ENCODE assay signal across 9 cellular contexts in genomic region chr3:14633819-14634424, GRCh38. TPM values are rescaled to one million over a fixed set of nuclear protein-coding genes. Genes with fewer than 3 reads are reported as not detected.
DNase-seq lines count a peak whose midpoint lies in the region; ATAC-seq and TF ChIP-seq lines count a peak whose summit lies in the region.
"Had no signal": no experiment of that assay in that cellular context is flagged by ENCODE, and none has a peak within 500 bp of the region (broad histone marks: within the 10 kb centered on the region; RNA-seq: fewer than 3 reads in every experiment).

No MANE protein-coding gene starts in this region.

- no peak overlapping the region for H3K9ac ChIP-seq in SK-N-SH

- no peak overlapping the region for H2AFZ ChIP-seq in SK-N-SH (ENCODE audit: low read depth)

- TF ChIP-seq EP300 in SK-N-SH (IDR thresholded peaks at IDR 0.05; ENCODE audit: borderline replicate concordance in 1 of 2, low read depth in 1 of 2, low read length in 1 of 2): no peak

- H3K4me1 ChIP-seq in HEK293 (ENCODE audit: control insufficient read depth, insufficient read depth, low read length) (no peaks in the 10 kb centered on the region), SK-N-SH (ENCODE audit: control insufficient read depth in 1 of 2, insufficient read depth in 2 of 2, low read depth in 1 of 2, low read length in 1 of 2) (peaks cover 0 to 8% of the 10 kb centered on the region in 2 experiments; a peak in 1 of 4 replicates), right cardiac atrium (ENCODE audit: control insufficient read depth, insufficient read depth, low read length) (no peaks in the 10 kb centered on the region)

- POLR2A ChIA-PET in HEK293 (lab: Yijun Ruan, JAX) (no interaction called here), SK-N-SH (lab: Yijun Ruan, JAX) (no interaction called here)

- WGBS in SK-N-SH (ENCODE audit: low lambda C conversion rate): 41% methylated on average over 8 of the region's 8 CpGs
- WGBS in right cardiac atrium: 29% methylated on average over 8 of the region's 8 CpGs

- H3F3A ChIP-seq in SK-N-SH (replicated peaks; ENCODE audit: insufficient read depth): no peaks in the 10 kb centered on the region

- CTCF ChIA-PET in HEK293 (lab: Yijun Ruan, JAX) (interaction anchor here (1.0 to 2.2 kb wide), 5 partner anchors 10 to 293 kb away, joined by 3 to 7 read pairs (median 3); no protein-coding TSS in a partner anchor), SK-N-SH (lab: Yijun Ruan, JAX) (interaction anchor here (0.7 to 3.2 kb wide), 2 partner anchors 10 to 287 kb away, joined by 4 to 18 read pairs; no protein-coding TSS in a partner anchor)

- TF ChIP-seq RAD21 in SK-N-SH (IDR thresholded peaks at IDR 0.05; ENCODE audit: low read length): peak; percentile 60

- H3K4me2 ChIP-seq in SK-N-SH: no peak overlapping the region

- intact Hi-C loops in right cardiac atrium (cut with DNase I): no loop called here

- H4K20me1 ChIP-seq in SK-N-SH (ENCODE audit: insufficient read depth): no peaks in the 10 kb centered on the region

- peaks cover 1% of the 10 kb centered on the region for H3K4me1 Mint-ChIP-seq in activated naive CD8-positive, alpha-beta T cell treated with anti-CD3 and anti-CD28 coated beads for 36 hours

- no peaks in the 10 kb centered on the region for H3K9me2 ChIP-seq in SK-N-SH

- TF ChIP-seq CTCF in HEK293 (tag by site-specific recombination; IDR thresholded peaks at IDR 0.05): no peak
- peak; percentile 78 for TF ChIP-seq CTCF in SK-N-SH (IDR thresholded peaks at IDR 0.05)

- no peaks in the 10 kb centered on the region for H3K36me3 Mint-ChIP-seq in activated naive CD8-positive, alpha-beta T cell treated with anti-CD3 and anti-CD28 coated beads for 36 hours

- ATAC-seq in right cardiac atrium: peak; percentile 49 to 79
- no peak for ATAC-seq in GM18519 (IDR thresholded peaks at IDR 0.05; ENCODE audit: low FRiP score, unreplicated experiment)

- no peaks in the 10 kb centered on the region for H3K79me2 ChIP-seq in SK-N-SH (ENCODE audit: insufficient read depth)

- no peaks in the 10 kb centered on the region for H3K9me3 Mint-ChIP-seq in activated naive CD8-positive, alpha-beta T cell treated with anti-CD3 and anti-CD28 coated beads for 36 hours
- H3K9me3 Mint-ChIP-seq: stimulated activated naive CD8-positive, alpha-beta T cell treated with anti-CD3 and anti-CD28 coated beads, Interleukin-15, Interleukin-2, amounts not matched to agents 100 ng/mL and 50 ng/mL, for 24 hours had no signal

- H3K27me3 Mint-ChIP-seq in activated naive CD8-positive, alpha-beta T cell treated with anti-CD3 and anti-CD28 coated beads for 36 hours: peaks cover 45% of the 10 kb centered on the region

- H3K27ac ChIP-seq in HEK293 (ENCODE audit: extremely low read depth, low read depth, low read length) (no peak overlapping the region), SK-N-SH (ENCODE audit: low read depth in 2 of 2, low read length in 1 of 2) (no peak overlapping the region), right cardiac atrium (ENCODE audit: low read length) (no peak overlapping the region)

- H3K4me3 ChIP-seq in HEK293 (ENCODE audit: low read depth, low read length) (no peak overlapping the region), SK-N-SH (ENCODE audit: low read depth in 2 of 2, low read length in 1 of 2) (peak overlapping the region in 1 of 2 experiments; percentile 54; a peak in 1 of 4 replicates), right cardiac atrium (ENCODE audit: low read length) (no peak overlapping the region)

- DNase-seq in COLO668 (lab: John Stamatoyannopoulos, UW; ENCODE audit: unreplicated experiment) (peak; percentile 36), SK-N-SH (peak; percentile 59), right cardiac atrium (peak; percentile 61 to 85 (median 77)), pons (ENCODE audit: low spot score) (no peak)
- peak; percentile 52 for DNase-seq in activated naive CD8-positive, alpha-beta T cell treated with anti-CD3 and anti-CD28 coated beads for 36 hours
- peak; percentile 7 to 42 (median 26) for DNase-seq in stimulated activated CD4-positive, alpha-beta T cell treated with anti-CD3 and anti-CD28 coated beads, Interleukin-1b, Interleukin-23, amount 100 ng/mL, for 24 hours (ENCODE audit: low read depth in 4 of 4, low spot score in 1 of 4)

- H3K27ac Mint-ChIP-seq in activated naive CD8-positive, alpha-beta T cell treated with anti-CD3 and anti-CD28 coated beads for 36 hours: no peak overlapping the region
- H3K27ac Mint-ChIP-seq: stimulated activated naive CD8-positive, alpha-beta T cell treated with anti-CD3 and anti-CD28 coated beads, Interleukin-15, Interleukin-2, amounts not matched to agents 100 ng/mL and 50 ng/mL, for 24 hours had no signal

- no peaks in the 10 kb centered on the region for H3K36me3 ChIP-seq in HEK293 (ENCODE audit: control insufficient read depth in 2 of 2, insufficient read depth in 1 of 2, low read length in 2 of 2)
- H3K36me3 ChIP-seq in SK-N-SH (replicated peaks in 1 of 2; ENCODE audit: control insufficient read depth in 1 of 2, insufficient read depth in 2 of 2, low read length in 1 of 2): no peaks in the 10 kb centered on the region

- no peak overlapping the region for H3K4me3 Mint-ChIP-seq in activated naive CD8-positive, alpha-beta T cell treated with anti-CD3 and anti-CD28 coated beads for 36 hours
- H3K4me3 Mint-ChIP-seq: stimulated activated naive CD8-positive, alpha-beta T cell treated with anti-CD3 and anti-CD28 coated beads, Interleukin-15, Interleukin-2, amounts not matched to agents 100 ng/mL and 50 ng/mL, for 24 hours had no signal

- H3K9me3 ChIP-seq in HEK293 (ENCODE audit: control insufficient read depth, insufficient read depth, low read depth, low read length): no peaks in the 10 kb centered on the region
- no peaks in the 10 kb centered on the region for H3K9me3 ChIP-seq in SK-N-SH
- H3K9me3 ChIP-seq in right cardiac atrium (ENCODE audit: control insufficient read depth, low read length): no peaks in the 10 kb centered on the region

- no peaks in the 10 kb centered on the region for H3K27me3 ChIP-seq in SK-N-SH (ENCODE audit: insufficient read depth)
- no peaks in the 10 kb centered on the region for H3K27me3 ChIP-seq in right cardiac atrium (ENCODE audit: control insufficient read depth, insufficient read depth)

TF ChIP-seq in HEK293, 187 proteins besides CTCF, POLR2A, EP300 and RAD21:
- no peak for TF ChIP-seq PRDM1 (tag by site-specific recombination; IDR thresholded peaks at IDR 0.05)
- TF ChIP-seq ZNF354C (tag by site-specific recombination; IDR thresholded peaks at IDR 0.05; ENCODE audit: borderline replicate concordance, low read depth): no peak
- no peak for TF ChIP-seq ZNF623 (tag by site-specific recombination; IDR thresholded peaks at IDR 0.05)
- no peak for TF ChIP-seq ZNF707 (tag by site-specific recombination; IDR thresholded peaks at IDR 0.05)
- no peak for TF ChIP-seq ZBTB6 (tag by site-specific recombination; IDR thresholded peaks at IDR 0.05)
- TF ChIP-seq ZNF654 (tag by site-specific recombination; IDR thresholded peaks at IDR 0.05; ENCODE audit: low read depth): peak; percentile 45
- no peak for TF ChIP-seq ZNF19 (tag by site-specific recombination; IDR thresholded peaks at IDR 0.05; ENCODE audit: low read depth)
- TF ChIP-seq ZEB2 (tag by site-specific recombination; IDR thresholded peaks at IDR 0.05): no peak

TF ChIP-seq in SK-N-SH, 30 proteins besides CTCF, POLR2A, EP300 and RAD21:
- TF ChIP-seq SMC3 (IDR thresholded peaks at IDR 0.05; ENCODE audit: low read depth, low read length) (peak; percentile 57), FOXM1 (IDR thresholded peaks at IDR 0.05; ENCODE audit: low read depth) (no peak)

RNA-seq across cellular contexts. Expression of gene CCDC174, which starts 17.6 kb away (rescaled TPM):
- polyA plus RNA-seq in SK-N-SH (2012; rRNA removed): 6.6 and 8.5 TPM in 2 replicates
- polyA plus RNA-seq in SK-N-SH (2012; cell fraction: cytosol; rRNA removed): 7.5 and 9.3 TPM in 2 replicates
- 15.9 and 19.3 TPM in 2 replicates for polyA plus RNA-seq in SK-N-SH (2012; cell fraction: nucleus; rRNA removed)
- 10 to 100 TPM; 16.1 to 18.6 TPM for total RNA-seq in activated naive CD8-positive, alpha-beta T cell treated with anti-CD3 and anti-CD28 coated beads for 36 hours
- total RNA-seq in right cardiac atrium: 10 to 100 TPM in 3 of 4 donors, 1 to 10 TPM in 1; 9.3 to 18.3 (median 11.2) TPM
- 9.8 TPM for polyA plus RNA-seq in right cardiac atrium

RNA-seq across cellular contexts. Expression of gene C3orf20, which starts 41.0 kb away (rescaled TPM):
- polyA plus RNA-seq in SK-N-SH (2012; rRNA removed) (not detected in 2 replicates), right cardiac atrium (0.02 TPM)
- not detected in 2 replicates for polyA plus RNA-seq in SK-N-SH (2012; cell fraction: cytosol; rRNA removed)
- polyA plus RNA-seq in SK-N-SH (2012; cell fraction: nucleus; rRNA removed): 0.01 and 0.12 TPM in 2 replicates
- total RNA-seq in activated naive CD8-positive, alpha-beta T cell treated with anti-CD3 and anti-CD28 coated beads for 36 hours: under 1 TPM in 1 of 2 experiments, not detected in 1; 0.14 TPM
- under 1 TPM in 1 of 4 donors, not detected in 3; 0.11 TPM for total RNA-seq in right cardiac atrium
